In the genomic region with DNA sequence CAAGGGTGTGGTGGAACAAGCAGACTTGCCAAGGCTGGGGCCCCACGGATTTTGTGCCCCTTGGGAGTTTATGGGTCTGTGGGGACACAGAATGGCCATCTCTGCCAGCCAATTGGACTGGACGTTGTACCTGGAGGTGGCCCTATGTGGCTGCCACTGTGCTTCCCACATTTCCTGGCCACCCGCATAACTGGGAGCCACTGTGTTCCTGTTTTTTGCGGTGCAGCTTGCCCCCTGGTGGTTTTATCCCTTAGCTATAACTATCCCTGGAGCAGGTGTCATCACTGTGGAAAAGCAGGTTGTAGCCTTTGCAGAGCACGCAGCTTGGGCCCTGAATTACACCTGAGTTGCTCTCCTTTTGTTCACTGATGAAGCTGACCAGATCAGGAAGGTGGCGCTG, we compare ENCODE assay signal across 1 cellular context.
TF ChIP-seq lines count a peak whose summit lies in the region.

No MANE protein-coding gene starts in this region.

TF ChIP-seq in GM23338, 12 proteins besides CTCF, POLR2A, EP300 and RAD21 (continued from another document):
- TF ChIP-seq, protein P1, sequence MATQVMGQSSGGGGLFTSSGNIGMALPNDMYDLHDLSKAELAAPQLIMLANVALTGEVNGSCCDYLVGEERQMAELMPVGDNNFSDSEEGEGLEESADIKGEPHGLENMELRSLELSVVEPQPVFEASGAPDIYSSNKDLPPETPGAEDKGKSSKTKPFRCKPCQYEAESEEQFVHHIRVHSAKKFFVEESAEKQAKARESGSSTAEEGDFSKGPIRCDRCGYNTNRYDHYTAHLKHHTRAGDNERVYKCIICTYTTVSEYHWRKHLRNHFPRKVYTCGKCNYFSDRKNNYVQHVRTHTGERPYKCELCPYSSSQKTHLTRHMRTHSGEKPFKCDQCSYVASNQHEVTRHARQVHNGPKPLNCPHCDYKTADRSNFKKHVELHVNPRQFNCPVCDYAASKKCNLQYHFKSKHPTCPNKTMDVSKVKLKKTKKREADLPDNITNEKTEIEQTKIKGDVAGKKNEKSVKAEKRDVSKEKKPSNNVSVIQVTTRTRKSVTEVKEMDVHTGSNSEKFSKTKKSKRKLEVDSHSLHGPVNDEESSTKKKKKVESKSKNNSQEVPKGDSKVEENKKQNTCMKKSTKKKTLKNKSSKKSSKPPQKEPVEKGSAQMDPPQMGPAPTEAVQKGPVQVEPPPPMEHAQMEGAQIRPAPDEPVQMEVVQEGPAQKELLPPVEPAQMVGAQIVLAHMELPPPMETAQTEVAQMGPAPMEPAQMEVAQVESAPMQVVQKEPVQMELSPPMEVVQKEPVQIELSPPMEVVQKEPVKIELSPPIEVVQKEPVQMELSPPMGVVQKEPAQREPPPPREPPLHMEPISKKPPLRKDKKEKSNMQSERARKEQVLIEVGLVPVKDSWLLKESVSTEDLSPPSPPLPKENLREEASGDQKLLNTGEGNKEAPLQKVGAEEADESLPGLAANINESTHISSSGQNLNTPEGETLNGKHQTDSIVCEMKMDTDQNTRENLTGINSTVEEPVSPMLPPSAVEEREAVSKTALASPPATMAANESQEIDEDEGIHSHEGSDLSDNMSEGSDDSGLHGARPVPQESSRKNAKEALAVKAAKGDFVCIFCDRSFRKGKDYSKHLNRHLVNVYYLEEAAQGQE (IDR thresholded peaks at IDR 0.05; ENCODE audit: unreplicated experiment): no peak
- TF ChIP-seq, protein P2, sequence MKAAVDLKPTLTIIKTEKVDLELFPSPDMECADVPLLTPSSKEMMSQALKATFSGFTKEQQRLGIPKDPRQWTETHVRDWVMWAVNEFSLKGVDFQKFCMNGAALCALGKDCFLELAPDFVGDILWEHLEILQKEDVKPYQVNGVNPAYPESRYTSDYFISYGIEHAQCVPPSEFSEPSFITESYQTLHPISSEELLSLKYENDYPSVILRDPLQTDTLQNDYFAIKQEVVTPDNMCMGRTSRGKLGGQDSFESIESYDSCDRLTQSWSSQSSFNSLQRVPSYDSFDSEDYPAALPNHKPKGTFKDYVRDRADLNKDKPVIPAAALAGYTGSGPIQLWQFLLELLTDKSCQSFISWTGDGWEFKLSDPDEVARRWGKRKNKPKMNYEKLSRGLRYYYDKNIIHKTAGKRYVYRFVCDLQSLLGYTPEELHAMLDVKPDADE (IDR thresholded peaks at IDR 0.05): no peak
- no peak for TF ChIP-seq ZNF114 (CRISPR knock-in tag; IDR thresholded peaks at IDR 0.05)
- no peak for TF ChIP-seq STAT1 (IDR thresholded peaks at IDR 0.05; ENCODE audit: unreplicated experiment)
